18 cellular contexts compared by ENCODE assay signal in the genomic region with DNA sequence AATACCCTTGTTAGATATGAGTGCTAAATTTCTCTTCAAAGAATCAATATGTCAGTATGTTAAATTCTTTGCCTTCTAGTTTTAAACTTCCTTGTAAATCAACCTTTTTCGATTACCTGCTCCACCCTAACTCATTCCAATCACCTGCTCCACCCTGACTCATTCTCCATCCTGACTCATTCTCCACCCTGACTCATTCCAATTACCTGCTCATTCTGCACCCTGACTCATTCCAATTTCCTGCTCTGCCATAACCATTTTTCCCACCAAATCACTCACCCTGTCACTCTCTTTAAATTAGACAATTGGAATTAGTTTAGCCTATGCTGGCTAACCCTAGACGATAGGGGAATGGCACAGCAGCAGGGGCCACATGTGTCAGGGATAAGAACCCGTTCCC.
"Had no signal": no experiment of that assay in that cellular context is flagged by ENCODE, and none has a peak within 500 bp of the region (broad histone marks: within the 10 kb centered on the region; RNA-seq: fewer than 3 reads in every experiment).

No MANE protein-coding gene starts in this region.

- H3K27ac ChIP-seq: esophagus squamous epithelium, thyroid gland had no signal

- H3K36me3 ChIP-seq: esophagus squamous epithelium, thyroid gland had no signal

- H3K9me3 ChIP-seq: esophagus squamous epithelium, thyroid gland had no signal

- H3K4me1 ChIP-seq: esophagus squamous epithelium, thyroid gland had no signal

- H3K27me3 ChIP-seq: esophagus squamous epithelium, thyroid gland had no signal

- DNase-seq: activated CD4-positive, alpha-beta memory T cell treated with anti-CD3 and anti-CD28 coated beads, Interleukin-2, amount 10 ng/mL, durations not matched to agents 7 days and 5 days; activated CD4-positive, alpha-beta T cell treated with anti-CD3 and anti-CD28 coated beads for 48 hours; activated CD4-positive, CD25-positive, alpha-beta regulatory T cell; activated CD8-positive, alpha-beta memory T cell treated with anti-CD3 and anti-CD28 coated beads, Interleukin-2, amount 10 ng/mL, durations not matched to agents 7 days and 5 days; activated naive CD4-positive, alpha-beta T cell; activated naive CD8-positive, alpha-beta T cell treated with anti-CD3 and anti-CD28 coated beads, Interleukin-2, amount 10 ng/mL, durations not matched to agents 7 days and 5 days; effector CD4-positive, alpha-beta T cell; esophagus squamous epithelium; midbrain; nephron progenitor cell; occipital lobe; stimulated activated CD4-positive, alpha-beta T cell treated with anti-CD3 and anti-CD28 coated beads, Interleukin-2, amount 100 ng/mL, for 24 hours; stimulated activated naive CD4-positive, alpha-beta T cell treated with Interleukin-2 at 50 U/mL for 16 hours; T1000; thyroid gland had no signal

- ATAC-seq: activated CD8-positive, alpha-beta memory T cell treated with anti-CD3 and anti-CD28 coated beads, Interleukin-2, amount 10 ng/mL, durations not matched to agents 7 days and 5 days; activated T-helper 17 cell treated with anti-CD3 and anti-CD28 coated beads, Interleukin-2, amount 50 U/mL, for 72 hours; left lobe of liver had no signal

- H3K4me3 ChIP-seq: esophagus squamous epithelium, lung, thyroid gland had no signal
